Comparison of ENCODE assay signal across 8 cellular contexts in genomic region chr12:133130808-133131128, GRCh38. TPM values are rescaled to one million over a fixed set of nuclear protein-coding genes. Genes with fewer than 3 reads are reported as not detected.
A peak's percentile ranks its signal among the peaks of the same experiment; 100 is the strongest.
DNase-seq lines count a peak whose midpoint lies in the region; ATAC-seq and TF ChIP-seq lines count a peak whose summit lies in the region.

No MANE protein-coding gene starts in this region.

- H3K4me1 Mint-ChIP-seq in WTC11 (peaks cover 7% of the 10 kb centered on the region), nephron progenitor cell (peaks cover 14% of the 10 kb centered on the region)

- H3K36me3 Mint-ChIP-seq in WTC11 = peaks cover 70% of the 10 kb centered on the region
- peaks cover 100% of the 10 kb centered on the region for H3K36me3 Mint-ChIP-seq in nephron progenitor cell (ENCODE audit: low read depth)

- CTCF ChIA-PET in GM10248 (lab: Yijun Ruan, JAX) (interaction anchor here (0.8 to 1.2 kb wide), 2 partner anchors 13 to 50 kb away, joined by 3 to 5 read pairs; no protein-coding TSS in a partner anchor), WTC11 (lab: Charles Lee) (interaction anchor here (1.5 kb wide), 1 partner anchor 50 kb away, joined by 9 read pairs; the partner anchor contains the start of gene ZNF268)

- POLR2A ChIA-PET in GM10248 (lab: Yijun Ruan, JAX) = no interaction called here
- POLR2A ChIA-PET in WTC11 (lab: Charles Lee) = interaction anchor here (1.5 kb wide), 1 partner anchor 51 kb away, joined by 6 read pairs; no protein-coding TSS in a partner anchor

- DNase-seq in GM10248 (ENCODE audit: extremely low spot score) (peak; percentile 10), WTC11 (ENCODE audit: low spot score) (peak; percentile 17), nephron progenitor cell (peak; percentile 36), NCI-H446 (lab: John Stamatoyannopoulos, UW) (no peak), NK-92 (lab: John Stamatoyannopoulos, UW; ENCODE audit: unreplicated experiment) (no peak)
- no peak for DNase-seq in central memory CD4-positive, alpha-beta T cell

- peak overlapping the region; percentile 100 for H3K27ac Mint-ChIP-seq in WTC11
- peak overlapping the region; percentile 100 for H3K27ac Mint-ChIP-seq in nephron progenitor cell

- H3K4me3 Mint-ChIP-seq in WTC11 (peak overlapping the region; percentile 96), nephron progenitor cell (peak overlapping the region; percentile 98)

- ATAC-seq in HG02973 (IDR thresholded peaks at IDR 0.05; ENCODE audit: unreplicated experiment) (peak; percentile 3), WTC11 (no peak), esophagus mucosa (peak; percentile 3)

- H3K27me3 Mint-ChIP-seq in WTC11 (ENCODE audit: low read depth) (peaks cover 1% of the 10 kb centered on the region), nephron progenitor cell (ENCODE audit: low read depth, poor library complexity) (peaks cover 7% of the 10 kb centered on the region)

- peaks cover 35% of the 10 kb centered on the region for H3K9me3 Mint-ChIP-seq in WTC11
- peaks cover 100% of the 10 kb centered on the region for H3K9me3 Mint-ChIP-seq in nephron progenitor cell

- TF ChIP-seq CTCF in GM10248 (IDR thresholded peaks at IDR 0.05; ENCODE audit: control extremely low read depth, extremely low read depth, low read depth, missing control alignments) (no peak), WTC11 (IDR thresholded peaks at IDR 0.05) (no peak), nephron progenitor cell (IDR thresholded peaks at IDR 0.05) (no peak)

TF ChIP-seq in WTC11, 78 proteins besides CTCF, POLR2A, EP300 and RAD21:
- TF ChIP-seq ZBTB21 (CRISPR knock-in tag; IDR thresholded peaks at IDR 0.05; ENCODE audit: borderline replicate concordance) (no peak), ETV6 (CRISPR knock-in tag; IDR thresholded peaks at IDR 0.05) (no peak), FOXP1 (CRISPR knock-in tag; IDR thresholded peaks at IDR 0.05; ENCODE audit: borderline replicate concordance) (no peak), TCF7 (CRISPR knock-in tag; IDR thresholded peaks at IDR 0.05; ENCODE audit: low read depth) (no peak), ZMAT4 (CRISPR knock-in tag; IDR thresholded peaks at IDR 0.05) (no peak), ZNF425 (CRISPR knock-in tag; conservative IDR thresholded peaks at IDR 0.05) (no peak), NR1H2 (CRISPR knock-in tag; IDR thresholded peaks at IDR 0.05) (no peak)
- TF ChIP-seq, protein P1, sequence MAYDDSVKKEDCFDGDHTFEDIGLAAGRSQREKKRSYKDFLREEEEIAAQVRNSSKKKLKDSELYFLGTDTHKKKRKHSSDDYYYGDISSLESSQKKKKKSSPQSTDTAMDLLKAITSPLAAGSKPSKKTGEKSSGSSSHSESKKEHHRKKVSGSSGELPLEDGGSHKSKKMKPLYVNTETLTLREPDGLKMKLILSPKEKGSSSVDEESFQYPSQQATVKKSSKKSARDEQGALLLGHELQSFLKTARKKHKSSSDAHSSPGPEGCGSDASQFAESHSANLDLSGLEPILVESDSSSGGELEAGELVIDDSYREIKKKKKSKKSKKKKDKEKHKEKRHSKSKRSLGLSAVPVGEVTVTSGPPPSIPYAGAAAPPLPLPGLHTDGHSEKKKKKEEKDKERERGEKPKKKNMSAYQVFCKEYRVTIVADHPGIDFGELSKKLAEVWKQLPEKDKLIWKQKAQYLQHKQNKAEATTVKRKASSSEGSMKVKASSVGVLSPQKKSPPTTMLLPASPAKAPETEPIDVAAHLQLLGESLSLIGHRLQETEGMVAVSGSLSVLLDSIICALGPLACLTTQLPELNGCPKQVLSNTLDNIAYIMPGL (CRISPR knock-in tag; IDR thresholded peaks at IDR 0.05) = no peak
- TF ChIP-seq, protein P2, sequence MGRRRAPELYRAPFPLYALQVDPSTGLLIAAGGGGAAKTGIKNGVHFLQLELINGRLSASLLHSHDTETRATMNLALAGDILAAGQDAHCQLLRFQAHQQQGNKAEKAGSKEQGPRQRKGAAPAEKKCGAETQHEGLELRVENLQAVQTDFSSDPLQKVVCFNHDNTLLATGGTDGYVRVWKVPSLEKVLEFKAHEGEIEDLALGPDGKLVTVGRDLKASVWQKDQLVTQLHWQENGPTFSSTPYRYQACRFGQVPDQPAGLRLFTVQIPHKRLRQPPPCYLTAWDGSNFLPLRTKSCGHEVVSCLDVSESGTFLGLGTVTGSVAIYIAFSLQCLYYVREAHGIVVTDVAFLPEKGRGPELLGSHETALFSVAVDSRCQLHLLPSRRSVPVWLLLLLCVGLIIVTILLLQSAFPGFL (CRISPR knock-in tag; IDR thresholded peaks at IDR 0.05; ENCODE audit: borderline replicate concordance) = no peak

RNA-seq across cellular contexts. Expression of gene ZNF10, which starts 0.3 kb away (rescaled TPM):
- 10.1 to 11.7 TPM (median 10.5 TPM) in 3 replicates for total RNA-seq in WTC11 (2021)
- 2.4 TPM for total RNA-seq in esophagus mucosa

RNA-seq across cellular contexts. Expression of gene ZNF891, which starts 0.7 kb away (rescaled TPM):
- total RNA-seq in WTC11 (2021) (3.4 to 3.8 TPM (median 3.4 TPM) in 3 replicates), esophagus mucosa (0.64 TPM)

RNA-seq across cellular contexts. Expression of gene ZNF140, which starts 50.0 kb away (rescaled TPM):
- total RNA-seq in WTC11 (2021) (10.3 to 13.8 TPM (median 12.8 TPM) in 3 replicates), esophagus mucosa (11.4 TPM)

RNA-seq across cellular contexts. Expression of gene ZNF268, which starts 50.5 kb away (rescaled TPM):
- total RNA-seq in WTC11 (2021) = 17.3 to 25.3 TPM (median 21.3 TPM) in 3 replicates
- 13.0 TPM for total RNA-seq in esophagus mucosa

Comparison
In these comparisons a context has a peak if more than half of its experiments do, and no peak if none do; other contexts are left out.
1. DNase-seq: peak in GM10248 (single experiment), WTC11 (single experiment) and nephron progenitor cell (single experiment); none in NCI-H446 (0 of 2), NK-92 (single experiment) and central memory CD4-positive, alpha-beta T cell (single experiment).